Comparison of ENCODE assay signal across 16 cellular contexts in genomic region chr7:126790763-126791162, GRCh38.
DNase-seq lines count a peak whose midpoint lies in the region; ATAC-seq and TF ChIP-seq lines count a peak whose summit lies in the region.
"Had no signal": no experiment of that assay in that cellular context is flagged by ENCODE, and none has a peak within 500 bp of the region (broad histone marks: within the 10 kb centered on the region; RNA-seq: fewer than 3 reads in every experiment).

No MANE protein-coding gene starts in this region.

- no peak overlapping the region for H3K4me3 ChIP-seq in HCT116 (replicated peaks in 1 of 2; ENCODE audit: low read depth in 1 of 2, low read length in 2 of 2)
- H3K4me3 ChIP-seq in endodermal cell (ENCODE audit: low read length): no peak overlapping the region
- H3K4me3 ChIP-seq: GM23248, stomach had no signal

- H3K36me3 Mint-ChIP-seq in endodermal cell (ENCODE audit: low read depth): no peaks in the 10 kb centered on the region
- H3K36me3 Mint-ChIP-seq in T-helper 2 cell treated with Interferon-gamma antibody and Interleukin-4, amounts not matched to agents 5 μg/mL and 100 μg/mL, for 36 hours (ENCODE audit: low read depth): no peaks in the 10 kb centered on the region
- H3K36me3 Mint-ChIP-seq: activated naive CD8-positive, alpha-beta T cell treated with anti-CD3 and anti-CD28 coated beads, Interleukin-2, amount 10 ng/mL, durations not matched to agents 7 days and 5 days had no signal

- H3K27ac ChIP-seq in HCT116 (ENCODE audit: low read depth, low read length) (no peak overlapping the region), endodermal cell (ENCODE audit: low read depth, low read length) (no peak overlapping the region)
- H3K27ac ChIP-seq: GM23248, stomach had no signal

- no peak overlapping the region for H3K4me2 ChIP-seq in HCT116 (ENCODE audit: low read length)

- CTCF ChIA-PET in HCT116 (lab: Charles Lee): no interaction called here

- no peak for TF ChIP-seq POLR2A in HCT116 (IDR thresholded peaks at IDR 0.05; ENCODE audit: borderline replicate concordance, extremely low read depth, insufficient read depth, insufficient read length)

- no peaks in the 10 kb centered on the region for H3K79me2 ChIP-seq in HCT116 (ENCODE audit: insufficient read depth, low read length)

- intact Hi-C loops in HCT116 (cut with micrococcal nuclease): no loop called here

- H3K36me3 ChIP-seq in HCT116 (ENCODE audit: control insufficient read depth in 1 of 2, insufficient read depth in 2 of 2, low read length in 2 of 2): no peaks in the 10 kb centered on the region
- H3K36me3 ChIP-seq in endodermal cell (ENCODE audit: control insufficient read depth, insufficient read depth, low read length): no peaks in the 10 kb centered on the region
- H3K36me3 ChIP-seq: stomach had no signal

- BruUV-seq in HCT116 (replicated peaks; lab: Mats Ljungman, UMichigan): no TSS peak

- H3K9me2 ChIP-seq in HCT116 (ENCODE audit: insufficient read depth): no peaks in the 10 kb centered on the region

- 95 to 96% methylated on average over 2 to 4 of the region's 4 CpGs for WGBS in endodermal cell (ENCODE audit: insufficient coverage in 1 of 2, insufficient read length in 1 of 2), 2 experiments

- no peak overlapping the region for H3K27ac Mint-ChIP-seq in endodermal cell
- H3K27ac Mint-ChIP-seq in T-helper 2 cell treated with Interferon-gamma antibody and Interleukin-4, amounts not matched to agents 5 μg/mL and 100 μg/mL, for 36 hours: no peak overlapping the region
- H3K27ac Mint-ChIP-seq: activated naive CD8-positive, alpha-beta T cell treated with anti-CD3 and anti-CD28 coated beads, Interleukin-2, amount 10 ng/mL, durations not matched to agents 7 days and 5 days; CD4-positive, alpha-beta T cell; dendritic cell treated with granulocyte-macrophage colony-stimulating factor and Interleukin-4, amounts not matched to agents 40 ng/mL and 50 ng/mL, for 4 days had no signal

- H3K27me3 ChIP-seq in HCT116 (ENCODE audit: insufficient read depth, low read length): no peaks in the 10 kb centered on the region
- H3K27me3 ChIP-seq in endodermal cell (ENCODE audit: control insufficient read depth, insufficient read depth, low read length, poor library complexity, severe bottlenecking): no peaks in the 10 kb centered on the region
- H3K27me3 ChIP-seq: stomach had no signal

- no peak overlapping the region for H2AFZ ChIP-seq in HCT116 (ENCODE audit: low read depth, low read length, poor library complexity, severe bottlenecking)
- H2AFZ ChIP-seq: GM23248 had no signal

- no peaks in the 10 kb centered on the region for H3K4me1 ChIP-seq in HCT116 (ENCODE audit: control insufficient read depth in 1 of 2, insufficient read depth in 2 of 2, low read length in 2 of 2)
- H3K4me1 ChIP-seq in endodermal cell (ENCODE audit: control insufficient read depth, insufficient read depth, low read length): no peaks in the 10 kb centered on the region
- H3K4me1 ChIP-seq: stomach had no signal

- TF ChIP-seq CTCF in HCT116 (IDR thresholded peaks at IDR 0.05 in 2 of 3, conservative IDR thresholded peaks at IDR 0.05 in 1 of 3; ENCODE audit: borderline replicate concordance in 1 of 3, insufficient read depth in 1 of 3, low read depth in 2 of 3, low read length in 2 of 3) (peak; percentile 8 to 59 (median 47); a peak in 5 of 6 replicates), endodermal cell (conservative IDR thresholded peaks at IDR 0.05) (peak; percentile 60), GM13977 (IDR thresholded peaks at IDR 0.05; ENCODE audit: extremely low read depth, insufficient read depth, missing control alignments) (no peak)

- H3K9ac ChIP-seq in HCT116 (ENCODE audit: low read length) (no peak overlapping the region), endodermal cell (ENCODE audit: extremely low read depth, low read length, poor library complexity, severe bottlenecking) (no peak overlapping the region)
- H3K9ac ChIP-seq: GM23248 had no signal

- H3K4me3 Mint-ChIP-seq in endodermal cell: no peak overlapping the region
- no peak overlapping the region for H3K4me3 Mint-ChIP-seq in T-helper 2 cell treated with Interferon-gamma antibody and Interleukin-4, amounts not matched to agents 5 μg/mL and 100 μg/mL, for 36 hours
- H3K4me3 Mint-ChIP-seq: activated naive CD8-positive, alpha-beta T cell treated with anti-CD3 and anti-CD28 coated beads, Interleukin-2, amount 10 ng/mL, durations not matched to agents 7 days and 5 days; CD4-positive, alpha-beta T cell; dendritic cell treated with granulocyte-macrophage colony-stimulating factor and Interleukin-4, amounts not matched to agents 40 ng/mL and 50 ng/mL, for 4 days had no signal

- peak; percentile 24; the same call in 1 of the 2 replicates for TF ChIP-seq RAD21 in HCT116 (IDR thresholded peaks at IDR 0.05; ENCODE audit: low read depth)

- no peaks in the 10 kb centered on the region for H3K9me3 Mint-ChIP-seq in endodermal cell
- H3K9me3 Mint-ChIP-seq in T-helper 2 cell treated with Interferon-gamma antibody and Interleukin-4, amounts not matched to agents 5 μg/mL and 100 μg/mL, for 36 hours: no peaks in the 10 kb centered on the region
- H3K9me3 Mint-ChIP-seq: activated naive CD8-positive, alpha-beta T cell treated with anti-CD3 and anti-CD28 coated beads, Interleukin-2, amount 10 ng/mL, durations not matched to agents 7 days and 5 days; CD4-positive, alpha-beta T cell; dendritic cell treated with granulocyte-macrophage colony-stimulating factor and Interleukin-4, amounts not matched to agents 40 ng/mL and 50 ng/mL, for 4 days had no signal

- no peaks in the 10 kb centered on the region for H3K4me1 Mint-ChIP-seq in endodermal cell
- no peaks in the 10 kb centered on the region for H3K4me1 Mint-ChIP-seq in T-helper 2 cell treated with Interferon-gamma antibody and Interleukin-4, amounts not matched to agents 5 μg/mL and 100 μg/mL, for 36 hours (ENCODE audit: low read depth)
- H3K4me1 Mint-ChIP-seq: activated naive CD8-positive, alpha-beta T cell treated with anti-CD3 and anti-CD28 coated beads, Interleukin-2, amount 10 ng/mL, durations not matched to agents 7 days and 5 days had no signal

- in situ Hi-C loops in GM13977 (cut with MboI; ENCODE audit: low pct_unique_long_range_greater_than_20kb, low sequenced_read_pairs, unreplicated experiment): no loop called here

- DNase-seq in COLO829 (ENCODE audit: low spot score) (peak; percentile 68), HCT116 (ENCODE audit: low read depth, low spot score) (no peak), NCI-H524 (lab: John Stamatoyannopoulos, UW) (peak; percentile 30 to 81), endodermal cell (no peak), GM13977 (ENCODE audit: low spot score) (no peak)
- DNase-seq in T-helper 2 cell treated with Interferon-gamma antibody and Interleukin-4, amounts not matched to agents 5 μg/mL and 100 μg/mL, for 36 hours (ENCODE audit: low spot score): no peak
- no peak for DNase-seq in activated CD4-positive, CD25-positive, alpha-beta regulatory T cell treated with anti-CD3 and anti-CD28 coated beads, Interleukin-2, amount 50 U/mL, for 72 hours
- DNase-seq in activated CD4-positive, alpha-beta T cell treated with anti-CD3 and anti-CD28 coated beads for 48 hours: no peak
- DNase-seq: activated naive CD8-positive, alpha-beta T cell treated with anti-CD3 and anti-CD28 coated beads, Interleukin-2, amount 10 ng/mL, durations not matched to agents 7 days and 5 days; CD4-positive, alpha-beta T cell; foreskin melanocyte; IMR-90; retina; stomach had no signal

- POLR2A ChIA-PET in HCT116 (lab: Charles Lee): no interaction called here

- ATAC-seq in HCT116: peak; percentile 67

- RAD21 ChIA-PET in HCT116 (lab: Charles Lee; ENCODE audit: low non-redundant PET in 1 of 2, low total read pairs in 2 of 2, uncharacterized antibody in 2 of 2, unreplicated experiment in 2 of 2): no interaction called here

- no peaks in the 10 kb centered on the region for H3K27me3 Mint-ChIP-seq in endodermal cell (ENCODE audit: insufficient read depth)
- no peaks in the 10 kb centered on the region for H3K27me3 Mint-ChIP-seq in T-helper 2 cell treated with Interferon-gamma antibody and Interleukin-4, amounts not matched to agents 5 μg/mL and 100 μg/mL, for 36 hours (ENCODE audit: low read depth)
- H3K27me3 Mint-ChIP-seq: activated naive CD8-positive, alpha-beta T cell treated with anti-CD3 and anti-CD28 coated beads, Interleukin-2, amount 10 ng/mL, durations not matched to agents 7 days and 5 days; dendritic cell treated with granulocyte-macrophage colony-stimulating factor and Interleukin-4, amounts not matched to agents 40 ng/mL and 50 ng/mL, for 4 days had no signal

- H4K20me1 ChIP-seq in HCT116 (ENCODE audit: insufficient read depth): no peaks in the 10 kb centered on the region

- H3K9me3 ChIP-seq in HCT116 (ENCODE audit: control insufficient read depth in 1 of 2, insufficient read depth in 1 of 2, low read depth in 1 of 2, low read length in 2 of 2) (no peaks in the 10 kb centered on the region), endodermal cell (ENCODE audit: control insufficient read depth, low read length) (no peaks in the 10 kb centered on the region)
- H3K9me3 ChIP-seq: stomach had no signal

TF ChIP-seq in HCT116, 20 proteins besides CTCF, POLR2A, EP300 and RAD21:
- TF ChIP-seq, protein P1, sequence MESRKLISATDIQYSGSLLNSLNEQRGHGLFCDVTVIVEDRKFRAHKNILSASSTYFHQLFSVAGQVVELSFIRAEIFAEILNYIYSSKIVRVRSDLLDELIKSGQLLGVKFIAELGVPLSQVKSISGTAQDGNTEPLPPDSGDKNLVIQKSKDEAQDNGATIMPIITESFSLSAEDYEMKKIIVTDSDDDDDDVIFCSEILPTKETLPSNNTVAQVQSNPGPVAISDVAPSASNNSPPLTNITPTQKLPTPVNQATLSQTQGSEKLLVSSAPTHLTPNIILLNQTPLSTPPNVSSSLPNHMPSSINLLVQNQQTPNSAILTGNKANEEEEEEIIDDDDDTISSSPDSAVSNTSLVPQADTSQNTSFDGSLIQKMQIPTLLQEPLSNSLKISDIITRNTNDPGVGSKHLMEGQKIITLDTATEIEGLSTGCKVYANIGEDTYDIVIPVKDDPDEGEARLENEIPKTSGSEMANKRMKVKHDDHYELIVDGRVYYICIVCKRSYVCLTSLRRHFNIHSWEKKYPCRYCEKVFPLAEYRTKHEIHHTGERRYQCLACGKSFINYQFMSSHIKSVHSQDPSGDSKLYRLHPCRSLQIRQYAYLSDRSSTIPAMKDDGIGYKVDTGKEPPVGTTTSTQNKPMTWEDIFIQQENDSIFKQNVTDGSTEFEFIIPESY (IDR thresholded peaks at IDR 0.05; ENCODE audit: extremely low read depth, insufficient replicate concordance, low read length): no peak
- TF ChIP-seq EGR1 (IDR thresholded peaks at IDR 0.05; ENCODE audit: low read depth): no peak
TF ChIP-seq in HCT116: peak in this region for 0.

Comparison
In these comparisons a context has a peak if more than half of its experiments do, and no peak if none do; other contexts are left out.
1. DNase-seq: peak in COLO829 (single experiment) and NCI-H524 (2 of 2); none in HCT116 (single experiment), endodermal cell (single experiment), GM13977 (single experiment), T-helper 2 cell treated with Interferon-gamma antibody and Interleukin-4, amounts not matched to agents 5 μg/mL and 100 μg/mL, for 36 hours (single experiment), activated CD4-positive, CD25-positive, alpha-beta regulatory T cell treated with anti-CD3 and anti-CD28 coated beads, Interleukin-2, amount 50 U/mL, for 72 hours (single experiment) and activated CD4-positive, alpha-beta T cell treated with anti-CD3 and anti-CD28 coated beads for 48 hours (single experiment).